36 cellular contexts compared by ENCODE assay signal in the genomic region with DNA sequence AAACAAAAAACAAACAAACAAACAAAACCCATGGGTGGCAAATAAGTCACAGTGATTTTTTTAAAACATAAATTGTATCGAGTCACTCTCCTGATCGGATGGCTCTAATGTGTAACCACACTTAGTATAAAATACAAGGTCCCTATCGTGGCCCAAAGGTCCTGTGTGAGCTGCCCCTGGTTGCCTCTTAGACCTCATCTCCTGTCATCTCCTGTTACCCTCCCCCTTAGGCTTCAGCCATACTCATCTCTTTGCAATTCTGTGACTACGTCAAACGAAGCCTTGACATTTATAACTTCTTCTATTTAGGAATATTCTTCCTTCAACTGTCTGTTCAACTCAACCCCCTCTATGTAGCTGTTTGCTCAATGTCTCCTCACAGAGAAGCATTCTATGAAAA.
"Had no signal": no experiment of that assay in that cellular context is flagged by ENCODE, and none has a peak within 500 bp of the region (broad histone marks: within the 10 kb centered on the region; RNA-seq: fewer than 3 reads in every experiment).

No MANE protein-coding gene starts in this region.

- H3K9me3 Mint-ChIP-seq: activated CD4-positive, alpha-beta memory T cell treated with anti-CD3 and anti-CD28 coated beads for 36 hours; activated CD8-positive, alpha-beta T cell treated with anti-CD3 and anti-CD28 coated beads for 36 hours; activated naive CD4-positive, alpha-beta T cell treated with anti-CD3 and anti-CD28 coated beads, Interleukin-2, amount 10 ng/mL, durations not matched to agents 7 days and 5 days; activated naive CD4-positive, alpha-beta T cell treated with anti-CD3 and anti-CD28 coated beads, Interleukin-2, amount 50 U/mL, for 24 hours; activated naive CD8-positive, alpha-beta T cell treated with anti-CD3 and anti-CD28 coated beads, Interleukin-2, amount 50 U/mL, for 24 hours; activated T-cell treated with anti-CD3 and anti-CD28 coated beads, Interleukin-2, amount 50 U/mL, for 4 hours; activated T-cell treated with anti-CD3 and anti-CD28 coated beads, Interleukin-2, amount 50 U/mL, for 72 hours; activated T-helper 1 cell treated with anti-CD3 and anti-CD28 coated beads, Interleukin-12 subunit alpha, Interleukin-12 subunit beta, Interleukin-2, Interleukin-4 antibody, amounts not matched to agents 30 ng/mL and 10 ng/mL and 1 ng/mL, durations not matched to agents 14 hours and 24 hours and 36 hours; activated T-helper 17 cell treated with anti-CD3 and anti-CD28 coated beads, Interleukin-2, amount 50 U/mL, for 72 hours; T-helper 1 cell treated with Interleukin-12 subunit alpha and Interleukin-12 subunit beta and Interleukin-4 antibody, amounts not matched to agents 30 μg/mL and 1 μg/mL, for 36 hours; T-helper 2 cell treated with Interferon-gamma antibody and Interleukin-4, amounts not matched to agents 5 μg/mL and 100 μg/mL, for 36 hours had no signal

- H3K4me3 Mint-ChIP-seq: activated CD4-positive, alpha-beta memory T cell treated with anti-CD3 and anti-CD28 coated beads for 36 hours; activated CD4-positive, alpha-beta T cell treated with anti-CD3 and anti-CD28 coated beads, Interleukin-2, amount 10 ng/mL, durations not matched to agents 24 days and 14 days; activated CD8-positive, alpha-beta T cell treated with anti-CD3 and anti-CD28 coated beads for 36 hours; activated naive CD4-positive, alpha-beta T cell treated with anti-CD3 and anti-CD28 coated beads, Interleukin-2, amount 10 ng/mL, durations not matched to agents 7 days and 5 days; activated naive CD4-positive, alpha-beta T cell treated with anti-CD3 and anti-CD28 coated beads, Interleukin-2, amount 50 U/mL, for 24 hours; activated naive CD8-positive, alpha-beta T cell; activated naive CD8-positive, alpha-beta T cell treated with anti-CD3 and anti-CD28 coated beads, Interleukin-2, amount 10 ng/mL, durations not matched to agents 7 days and 5 days; activated naive CD8-positive, alpha-beta T cell treated with anti-CD3 and anti-CD28 coated beads, Interleukin-2, amount 50 U/mL, for 24 hours; activated T-cell treated with anti-CD3 and anti-CD28 coated beads, Interleukin-2, amount 50 U/mL, for 4 hours; activated T-cell treated with anti-CD3 and anti-CD28 coated beads, Interleukin-2, amount 50 U/mL, for 72 hours; activated T-helper 1 cell treated with anti-CD3 and anti-CD28 coated beads, Interleukin-12 subunit alpha, Interleukin-12 subunit beta, Interleukin-2, Interleukin-4 antibody, amounts not matched to agents 30 ng/mL and 10 ng/mL and 1 ng/mL, durations not matched to agents 14 hours and 24 hours and 36 hours; activated T-helper 17 cell treated with anti-CD3 and anti-CD28 coated beads, Interleukin-2, amount 50 U/mL, for 72 hours; T-helper 1 cell treated with Interleukin-12 subunit alpha and Interleukin-12 subunit beta and Interleukin-4 antibody, amounts not matched to agents 30 μg/mL and 1 μg/mL, for 36 hours; T-helper 2 cell treated with Interferon-gamma antibody and Interleukin-4, amounts not matched to agents 5 μg/mL and 100 μg/mL, for 36 hours had no signal

- H3K27me3 ChIP-seq: body of pancreas, brain microvascular endothelial cell, breast epithelium had no signal

- H3K27me3 Mint-ChIP-seq: activated CD4-positive, alpha-beta memory T cell treated with anti-CD3 and anti-CD28 coated beads for 36 hours; activated CD4-positive, alpha-beta T cell treated with anti-CD3 and anti-CD28 coated beads, Interleukin-2, amount 10 ng/mL, durations not matched to agents 24 days and 14 days; activated CD8-positive, alpha-beta T cell treated with anti-CD3 and anti-CD28 coated beads for 36 hours; activated naive CD4-positive, alpha-beta T cell treated with anti-CD3 and anti-CD28 coated beads, Interleukin-2, amount 10 ng/mL, durations not matched to agents 7 days and 5 days; activated naive CD4-positive, alpha-beta T cell treated with anti-CD3 and anti-CD28 coated beads, Interleukin-2, amount 50 U/mL, for 24 hours; activated naive CD8-positive, alpha-beta T cell; activated naive CD8-positive, alpha-beta T cell treated with anti-CD3 and anti-CD28 coated beads, Interleukin-2, amount 10 ng/mL, durations not matched to agents 7 days and 5 days; activated naive CD8-positive, alpha-beta T cell treated with anti-CD3 and anti-CD28 coated beads, Interleukin-2, amount 50 U/mL, for 24 hours; activated T-helper 17 cell treated with anti-CD3 and anti-CD28 coated beads, Interleukin-2, amount 50 U/mL, for 72 hours had no signal

- H3K4me1 Mint-ChIP-seq: activated naive CD4-positive, alpha-beta T cell treated with anti-CD3 and anti-CD28 coated beads, Interleukin-2, amount 50 U/mL, for 24 hours; activated naive CD8-positive, alpha-beta T cell treated with anti-CD3 and anti-CD28 coated beads, Interleukin-2, amount 50 U/mL, for 24 hours; activated T-helper 17 cell treated with anti-CD3 and anti-CD28 coated beads, Interleukin-2, amount 50 U/mL, for 72 hours had no signal

- H3K4me3 ChIP-seq: body of pancreas, breast epithelium had no signal

- H3K27ac Mint-ChIP-seq: activated CD4-positive, alpha-beta memory T cell treated with anti-CD3 and anti-CD28 coated beads for 36 hours; activated CD4-positive, alpha-beta T cell treated with anti-CD3 and anti-CD28 coated beads, Interleukin-2, amount 10 ng/mL, durations not matched to agents 24 days and 14 days; activated CD8-positive, alpha-beta T cell treated with anti-CD3 and anti-CD28 coated beads for 36 hours; activated naive CD4-positive, alpha-beta T cell treated with anti-CD3 and anti-CD28 coated beads, Interleukin-2, amount 10 ng/mL, durations not matched to agents 7 days and 5 days; activated naive CD4-positive, alpha-beta T cell treated with anti-CD3 and anti-CD28 coated beads, Interleukin-2, amount 50 U/mL, for 24 hours; activated naive CD8-positive, alpha-beta T cell; activated naive CD8-positive, alpha-beta T cell treated with anti-CD3 and anti-CD28 coated beads, Interleukin-2, amount 10 ng/mL, durations not matched to agents 7 days and 5 days; activated naive CD8-positive, alpha-beta T cell treated with anti-CD3 and anti-CD28 coated beads, Interleukin-2, amount 50 U/mL, for 24 hours; activated T-cell treated with anti-CD3 and anti-CD28 coated beads, Interleukin-2, amount 50 U/mL, for 72 hours; activated T-helper 1 cell treated with anti-CD3 and anti-CD28 coated beads, Interleukin-12 subunit alpha, Interleukin-12 subunit beta, Interleukin-2, Interleukin-4 antibody, amounts not matched to agents 30 ng/mL and 10 ng/mL and 1 ng/mL, durations not matched to agents 14 hours and 24 hours and 36 hours; activated T-helper 17 cell treated with anti-CD3 and anti-CD28 coated beads, Interleukin-2, amount 50 U/mL, for 72 hours; T-helper 1 cell treated with Interleukin-12 subunit alpha and Interleukin-12 subunit beta and Interleukin-4 antibody, amounts not matched to agents 30 μg/mL and 1 μg/mL, for 36 hours; T-helper 2 cell treated with Interferon-gamma antibody and Interleukin-4, amounts not matched to agents 5 μg/mL and 100 μg/mL, for 36 hours had no signal

- H3K27ac ChIP-seq: body of pancreas, brain microvascular endothelial cell, breast epithelium, VCaP had no signal

- DNase-seq: activated CD4-positive, alpha-beta memory T cell treated with anti-CD3 and anti-CD28 coated beads for 36 hours; activated CD4-positive, alpha-beta T cell treated with anti-CD3 and anti-CD28 coated beads for 4 hours; activated CD4-positive, alpha-beta T cell treated with anti-CD3 and anti-CD28 coated beads, Interleukin-2, amount 10 ng/mL, durations not matched to agents 24 days and 14 days; activated CD4-positive, alpha-beta T cell treated with anti-CD3 and anti-CD28 coated beads, Interleukin-2, amount 50 U/mL, for 1 hour; activated CD4-positive, alpha-beta T cell treated with anti-CD3 and anti-CD28 coated beads, Interleukin-2, amount 50 U/mL, for 4 hours; activated CD4-positive, CD25-positive, alpha-beta regulatory T cell; activated CD8-positive, alpha-beta memory T cell treated with anti-CD3 and anti-CD28 coated beads, Interleukin-2, amount 50 U/mL, for 4 hours; activated CD8-positive, alpha-beta T cell treated with anti-CD3 and anti-CD28 coated beads for 36 hours; activated effector memory CD4-positive, alpha-beta T cell treated with Interleukin-2 at 50 U/mL for 16 hours; activated gamma-delta T cell; activated naive CD4-positive, alpha-beta T cell treated with anti-CD3 and anti-CD28 coated beads, Interleukin-2, amount 10 ng/mL, durations not matched to agents 7 days and 5 days; activated naive CD4-positive, alpha-beta T cell treated with Interleukin-2 at 50 U/mL for 16 hours; activated naive CD8-positive, alpha-beta T cell treated with anti-CD3 and anti-CD28 coated beads, Interleukin-2, amount 10 ng/mL, durations not matched to agents 7 days and 5 days; activated naive CD8-positive, alpha-beta T cell treated with anti-CD3 and anti-CD28 coated beads, Interleukin-2, amount 50 U/mL, for 24 hours; activated T-cell treated with anti-CD3 and anti-CD28 coated beads for 4 hours; activated T-cell treated with anti-CD3 and anti-CD28 coated beads, Interleukin-2, amount 50 U/mL, for 1 hour; activated T-cell treated with anti-CD3 and anti-CD28 coated beads, Interleukin-2, amount 50 U/mL, for 4 hours; activated T-cell treated with anti-CD3 and anti-CD28 coated beads, Interleukin-2, amount 50 U/mL, for 72 hours; amniotic stem cell; aorta; body of pancreas; brain microvascular endothelial cell; central memory CD4-positive, alpha-beta T cell; SW 1271; T-helper 1 cell; T-helper 2 cell; T-helper 9 cell had no signal

- ATAC-seq: activated CD4-positive, CD25-positive, alpha-beta regulatory T cell treated with anti-CD3 and anti-CD28 coated beads, Interleukin-2, amount 50 U/mL, for 24 hours; activated CD8-positive, alpha-beta T cell treated with anti-CD3 and anti-CD28 coated beads for 36 hours; activated naive CD8-positive, alpha-beta T cell treated with anti-CD3 and anti-CD28 coated beads, Interleukin-2, amount 50 U/mL, for 24 hours; activated T-cell treated with anti-CD3 and anti-CD28 coated beads, Interleukin-2, amount 50 U/mL, for 4 hours; activated T-cell treated with anti-CD3 and anti-CD28 coated beads, Interleukin-2, amount 50 U/mL, for 72 hours; activated T-helper 17 cell treated with anti-CD3 and anti-CD28 coated beads, Interleukin-2, amount 50 U/mL, for 72 hours; body of pancreas had no signal

- H3K9me3 ChIP-seq: body of pancreas, breast epithelium had no signal

- H3K4me1 ChIP-seq: body of pancreas, breast epithelium had no signal
